9 cellular contexts compared by ENCODE assay signal in genomic region chr2:134087371-134087921, GRCh38.
DNase-seq lines count a peak whose midpoint lies in the region; ATAC-seq and TF ChIP-seq lines count a peak whose summit lies in the region.
"Had no signal": no experiment of that assay in that cellular context is flagged by ENCODE, and none has a peak within 500 bp of the region (broad histone marks: within the 10 kb centered on the region; RNA-seq: fewer than 3 reads in every experiment).

No MANE protein-coding gene starts in this region.

- H3K9ac ChIP-seq in mammary epithelial cell (ENCODE audit: insufficient read depth, low read length) = no peak overlapping the region

- POLR2A ChIA-PET in CD8-positive, alpha-beta T cell (lab: Charles Lee) = no interaction called here

- CTCF ChIA-PET in mammary epithelial cell (lab: Charles Lee; ENCODE audit: low non-redundant PET) = no interaction called here
- CTCF ChIA-PET in CD8-positive, alpha-beta T cell (lab: Charles Lee) = interaction anchor here (0.6 to 0.7 kb wide), 2 partner anchors 15 to 116 kb away, joined by 3 read pairs; no protein-coding TSS in a partner anchor

- WGBS in mammary epithelial cell (ENCODE audit: low coverage, missing lambda C conversion rate) = 86% methylated on average over 2 of the region's 2 CpGs

- BruUV-seq in mammary epithelial cell (replicated peaks; lab: Mats Ljungman, UMichigan) = no TSS peak

- DNase-seq in ACHN (peak; percentile 27), WERI-Rb-1 (peak; percentile 23), mammary epithelial cell (no peak), DMS153 treated with DMSO at 0.1 percent for 48 hours (lab: John Stamatoyannopoulos, UW; ENCODE audit: unreplicated experiment) (no peak), SKM-1 (lab: John Stamatoyannopoulos, UW; ENCODE audit: unreplicated experiment) (no peak)
- no peak for DNase-seq in CD8-positive, alpha-beta T cell

- H2AFZ ChIP-seq in mammary epithelial cell (ENCODE audit: low read depth, low read length) = no peak overlapping the region

- no peak overlapping the region for H3K27ac ChIP-seq in WERI-Rb-1
- no peak overlapping the region for H3K27ac ChIP-seq in mammary epithelial cell (ENCODE audit: insufficient read depth, low read depth, low read length)
- H3K27ac ChIP-seq in CD8-positive, alpha-beta T cell (ENCODE audit: low read depth, low read length) = no peak overlapping the region

- no peaks in the 10 kb centered on the region for H3K79me2 ChIP-seq in mammary epithelial cell (ENCODE audit: insufficient read depth, low read length)

- peak; percentile 91 for ATAC-seq in GM19438 (IDR thresholded peaks at IDR 0.05; ENCODE audit: low read depth, unreplicated experiment)
- ATAC-seq in HG03045 (IDR thresholded peaks at IDR 0.05; ENCODE audit: unreplicated experiment) = peak; percentile 60
- no peak for ATAC-seq in CD8-positive, alpha-beta T cell

- H3K9me3 ChIP-seq in WERI-Rb-1 (ENCODE audit: severe bottlenecking) (no peaks in the 10 kb centered on the region), mammary epithelial cell (replicated peaks; ENCODE audit: insufficient read depth, low read length) (no peaks in the 10 kb centered on the region)
- no peaks in the 10 kb centered on the region for H3K9me3 ChIP-seq in CD8-positive, alpha-beta T cell (ENCODE audit: low read length)

- in situ Hi-C loops in ACHN (cut with HindIII; ENCODE audit: low pct_ligation_motif_present, low pct_unique_long_range_greater_than_20kb, low sequenced_read_pairs) (no loop called here), mammary epithelial cell (cut with MboI; ENCODE audit: low sequenced_read_pairs in 2 of 2) (no loop called here)

- no peak overlapping the region for H3K4me3 Mint-ChIP-seq in CD8-positive, alpha-beta T cell

- no peaks in the 10 kb centered on the region for H3K4me1 ChIP-seq in mammary epithelial cell (ENCODE audit: insufficient read depth, low read length)
- no peaks in the 10 kb centered on the region for H3K4me1 ChIP-seq in CD8-positive, alpha-beta T cell (ENCODE audit: insufficient read depth, low read length)

- H3K4me3 ChIP-seq in WERI-Rb-1 (ENCODE audit: low read depth, low read length) (no peak overlapping the region), mammary epithelial cell (replicated peaks in 1 of 3; ENCODE audit: insufficient read depth in 1 of 3, low read depth in 2 of 3, low read length in 3 of 3) (no peak overlapping the region)
- no peak overlapping the region for H3K4me3 ChIP-seq in CD8-positive, alpha-beta T cell (ENCODE audit: low read depth, low read length)

- no peaks in the 10 kb centered on the region for H3K36me3 Mint-ChIP-seq in CD8-positive, alpha-beta T cell

- H3K9me3 Mint-ChIP-seq in CD8-positive, alpha-beta T cell = no peaks in the 10 kb centered on the region
- H3K9me3 Mint-ChIP-seq: activated T-helper 2 cell treated with anti-CD3 and anti-CD28 coated beads, Interferon-gamma antibody, Interleukin-2, Interleukin-4, amounts not matched to agents 10 μg/mL and 5 μg/mL and 100 μg/mL, durations not matched to agents 14 hours and 24 hours and 36 hours had no signal

- H3K4me2 ChIP-seq in mammary epithelial cell (ENCODE audit: insufficient read depth, low read depth, low read length) = no peak overlapping the region

- H3K4me1 Mint-ChIP-seq in CD8-positive, alpha-beta T cell (ENCODE audit: low read depth) = no peaks in the 10 kb centered on the region

- H3K27me3 ChIP-seq in WERI-Rb-1 (ENCODE audit: insufficient read depth, low read depth, severe bottlenecking) (no peaks in the 10 kb centered on the region), mammary epithelial cell (ENCODE audit: insufficient read depth, low read length) (peaks cover 4% of the 10 kb centered on the region)
- H3K27me3 ChIP-seq in CD8-positive, alpha-beta T cell (ENCODE audit: insufficient read depth, low read length) = no peaks in the 10 kb centered on the region

- no peak overlapping the region for H3K27ac Mint-ChIP-seq in CD8-positive, alpha-beta T cell
- H3K27ac Mint-ChIP-seq: activated T-helper 2 cell treated with anti-CD3 and anti-CD28 coated beads, Interferon-gamma antibody, Interleukin-2, Interleukin-4, amounts not matched to agents 10 μg/mL and 5 μg/mL and 100 μg/mL, durations not matched to agents 14 hours and 24 hours and 36 hours had no signal

- TF ChIP-seq CTCF in WERI-Rb-1 (IDR thresholded peaks at IDR 0.05; ENCODE audit: low read depth, low read length) (no peak), mammary epithelial cell (conservative IDR thresholded peaks at IDR 0.05 in 1 of 2, IDR thresholded peaks at IDR 0.05 in 1 of 2; ENCODE audit: extremely low read depth in 1 of 2, insufficient read depth in 1 of 2, low read depth in 1 of 2, low read length in 2 of 2) (no peak)
- no peak for TF ChIP-seq CTCF in CD8-positive, alpha-beta T cell (IDR thresholded peaks at IDR 0.05)

- dilution Hi-C loops in mammary epithelial cell (cut with HindIII; ENCODE audit: low sequenced_read_pairs) = no loop called here

- intact Hi-C loops in mammary epithelial cell (cut with micrococcal nuclease) = no loop called here
- intact Hi-C loops in CD8-positive, alpha-beta T cell (cut with DNase I, micrococcal nuclease) = no loop called here

- H3K36me3 ChIP-seq in WERI-Rb-1 = no peaks in the 10 kb centered on the region
- no peaks in the 10 kb centered on the region for H3K36me3 ChIP-seq in mammary epithelial cell (ENCODE audit: insufficient read depth, low read length)
- H3K36me3 ChIP-seq in CD8-positive, alpha-beta T cell (ENCODE audit: insufficient read depth, low read length) = no peaks in the 10 kb centered on the region

- H4K20me1 ChIP-seq in mammary epithelial cell (ENCODE audit: insufficient read depth, low read length) = no peaks in the 10 kb centered on the region

- H3K27me3 Mint-ChIP-seq in CD8-positive, alpha-beta T cell (ENCODE audit: low read depth) = peaks cover 5% of the 10 kb centered on the region

Comparison
In these comparisons a context has a peak if more than half of its experiments do, and no peak if none do; other contexts are left out.
1. DNase-seq: peak in ACHN (single experiment) and WERI-Rb-1 (single experiment); none in mammary epithelial cell (single experiment), CD8-positive, alpha-beta T cell (0 of 7), DMS153 treated with DMSO at 0.1 percent for 48 hours (single experiment) and SKM-1 (single experiment).